In genomic region chr2:118714115-118714514, GRCh38 we compare ENCODE assay signal across 29 cellular contexts.
"Had no signal": no experiment of that assay in that cellular context is flagged by ENCODE, and none has a peak within 500 bp of the region (broad histone marks: within the 10 kb centered on the region; RNA-seq: fewer than 3 reads in every experiment).

No MANE protein-coding gene starts in this region.

- H3K4me3 ChIP-seq: adrenal gland, body of pancreas had no signal

- H3K36me3 ChIP-seq: adrenal gland had no signal

- ATAC-seq: activated CD4-positive, alpha-beta T cell treated with anti-CD3 and anti-CD28 coated beads for 36 hours; activated CD8-positive, alpha-beta memory T cell treated with anti-CD3 and anti-CD28 coated beads, Interleukin-2, amount 10 ng/mL, durations not matched to agents 7 days and 5 days; activated CD8-positive, alpha-beta T cell treated with anti-CD3 and anti-CD28 coated beads, Interleukin-2, amount 10 ng/mL, durations not matched to agents 7 days and 5 days; activated naive CD8-positive, alpha-beta T cell treated with anti-CD3 and anti-CD28 coated beads, Interleukin-2, amount 50 U/mL, for 24 hours; body of pancreas; esophagus mucosa had no signal

- DNase-seq: activated CD4-positive, alpha-beta memory T cell treated with anti-CD3 and anti-CD28 coated beads for 36 hours; activated CD4-positive, alpha-beta T cell treated with anti-CD3 and anti-CD28 coated beads for 36 hours; activated CD4-positive, alpha-beta T cell treated with anti-CD3 and anti-CD28 coated beads, Interleukin-2, amount 10 ng/mL, durations not matched to agents 24 days and 14 days; activated CD4-positive, CD25-positive, alpha-beta regulatory T cell; activated CD4-positive, CD25-positive, alpha-beta regulatory T cell treated with anti-CD3 and anti-CD28 coated beads, Interleukin-2, amount 50 U/mL, for 72 hours; activated CD8-positive, alpha-beta memory T cell treated with anti-CD3 and anti-CD28 coated beads, Interleukin-2, amount 10 ng/mL, durations not matched to agents 7 days and 5 days; activated CD8-positive, alpha-beta memory T cell treated with anti-CD3 and anti-CD28 coated beads, Interleukin-2, amount 50 U/mL, for 4 hours; activated CD8-positive, alpha-beta T cell treated with anti-CD3 and anti-CD28 coated beads, Interleukin-2, amount 10 ng/mL, durations not matched to agents 7 days and 5 days; activated effector memory CD4-positive, alpha-beta T cell treated with anti-CD3 and anti-CD28 coated beads, Interleukin-2, amount 50 U/mL, for 16 hours; activated naive CD4-positive, alpha-beta T cell treated with anti-CD3 and anti-CD28 coated beads for 36 hours; activated naive CD8-positive, alpha-beta T cell treated with anti-CD3 and anti-CD28 coated beads for 36 hours; activated naive CD8-positive, alpha-beta T cell treated with anti-CD3 and anti-CD28 coated beads, Interleukin-2, amount 50 U/mL, for 24 hours; activated T-cell treated with anti-CD3 and anti-CD28 coated beads, Interleukin-2, amount 50 U/mL, for 1 hour; activated T-cell treated with anti-CD3 and anti-CD28 coated beads, Interleukin-2, amount 50 U/mL, for 48 hours; adrenal gland; amygdala; aorta; body of pancreas; caudate nucleus; effector CD8-positive, alpha-beta T cell; foreskin fibroblast; head of caudate nucleus; hippocampal formation had no signal

- FAIRE-seq: colon, endometrium, endothelial cell of umbilical vein, frontal cortex had no signal

- H3K9me3 ChIP-seq: adrenal gland, body of pancreas had no signal

- H3K27me3 ChIP-seq: adrenal gland, body of pancreas had no signal

- H3K27ac ChIP-seq: body of pancreas, epithelial cell of prostate had no signal

- H3K4me1 ChIP-seq: adrenal gland, body of pancreas had no signal
